8 cellular contexts compared by ENCODE assay signal in genomic region chr19:56404705-56405056, GRCh38. TPM values are rescaled to one million over a fixed set of nuclear protein-coding genes. Genes with fewer than 3 reads are reported as not detected.
A peak's percentile ranks its signal among the peaks of the same experiment; 100 is the strongest.
DNase-seq lines count a peak whose midpoint lies in the region; ATAC-seq, FAIRE-seq and TF ChIP-seq lines count a peak whose summit lies in the region.

No MANE protein-coding gene starts in this region.

- H3K27ac Mint-ChIP-seq in activated T-helper 2 cell treated with anti-CD3 and anti-CD28 coated beads, Interferon-gamma antibody, Interleukin-2, Interleukin-4, amounts not matched to agents 10 μg/mL and 5 μg/mL and 100 μg/mL, durations not matched to agents 14 hours and 24 hours and 36 hours, result peak overlapping the region; percentile 60

- ATAC-seq in heart left ventricle (peak in 3 of 4 donors; percentile 2 to 7 (median 3)), Right ventricle myocardium inferior (no peak), GM19328 (IDR thresholded peaks at IDR 0.05; ENCODE audit: unreplicated experiment) (no peak)

- H3K4me1 Mint-ChIP-seq in activated T-helper 2 cell treated with anti-CD3 and anti-CD28 coated beads, Interferon-gamma antibody, Interleukin-2, Interleukin-4, amounts not matched to agents 10 μg/mL and 5 μg/mL and 100 μg/mL, durations not matched to agents 14 hours and 24 hours and 36 hours (ENCODE audit: low read depth), result peaks cover 14% of the 10 kb centered on the region

- no peak for FAIRE-seq in small intestine (lab: Jason Lieb, UNC)

- H3K9me3 ChIP-seq in heart left ventricle (peaks cover 0 to 72% (median 42%) of the 10 kb centered on the region in 12 donors), transverse colon (peaks cover 48 to 54% of the 10 kb centered on the region in 2 donors), small intestine (ENCODE audit: control insufficient read depth, low read depth) (peaks cover 3% of the 10 kb centered on the region)

- peak overlapping the region; percentile 85 for H3K4me3 Mint-ChIP-seq in activated T-helper 2 cell treated with anti-CD3 and anti-CD28 coated beads, Interferon-gamma antibody, Interleukin-2, Interleukin-4, amounts not matched to agents 10 μg/mL and 5 μg/mL and 100 μg/mL, durations not matched to agents 14 hours and 24 hours and 36 hours (ENCODE audit: low read depth)

- no peak for TF ChIP-seq EP300 in transverse colon (IDR thresholded peaks at IDR 0.05; ENCODE audit: low read depth)

- peaks cover 57% of the 10 kb centered on the region for H3K36me3 Mint-ChIP-seq in activated T-helper 2 cell treated with anti-CD3 and anti-CD28 coated beads, Interferon-gamma antibody, Interleukin-2, Interleukin-4, amounts not matched to agents 10 μg/mL and 5 μg/mL and 100 μg/mL, durations not matched to agents 14 hours and 24 hours and 36 hours (ENCODE audit: low read depth)

- peaks cover 0 to 19% (median 14%) of the 10 kb centered on the region in 12 donors for H3K4me1 ChIP-seq in heart left ventricle
- peaks cover 4 to 11% (median 6%) of the 10 kb centered on the region in 4 donors for H3K4me1 ChIP-seq in transverse colon
- peaks cover 0 to 4% of the 10 kb centered on the region in 2 donors for H3K4me1 ChIP-seq in small intestine (ENCODE audit: control insufficient read depth in 2 of 2, insufficient read depth in 1 of 2, low read depth in 1 of 2, low read length in 1 of 2)

- H3K36me3 ChIP-seq in heart left ventricle (peaks cover 0 to 33% (median 30%) of the 10 kb centered on the region in 9 donors), transverse colon (peaks cover 2 to 31% (median 11%) of the 10 kb centered on the region in 4 donors), small intestine (ENCODE audit: control insufficient read depth in 2 of 2, insufficient read depth in 2 of 2, low read length in 2 of 2) (peaks cover 7 to 8% of the 10 kb centered on the region in 2 donors)

- no peaks in the 10 kb centered on the region for H3K27me3 Mint-ChIP-seq in activated T-helper 2 cell treated with anti-CD3 and anti-CD28 coated beads, Interferon-gamma antibody, Interleukin-2, Interleukin-4, amounts not matched to agents 10 μg/mL and 5 μg/mL and 100 μg/mL, durations not matched to agents 14 hours and 24 hours and 36 hours (ENCODE audit: low read depth)

- TF ChIP-seq CTCF in heart left ventricle (IDR thresholded peaks at IDR 0.05), result no peak
- no peak for TF ChIP-seq CTCF in transverse colon (IDR thresholded peaks at IDR 0.05)

- no peak for TF ChIP-seq POLR2A in heart left ventricle (IDR thresholded peaks at IDR 0.05)
- no peak for TF ChIP-seq POLR2A in transverse colon (IDR thresholded peaks at IDR 0.05)

- H3K9me3 Mint-ChIP-seq in activated T-helper 2 cell treated with anti-CD3 and anti-CD28 coated beads, Interferon-gamma antibody, Interleukin-2, Interleukin-4, amounts not matched to agents 10 μg/mL and 5 μg/mL and 100 μg/mL, durations not matched to agents 14 hours and 24 hours and 36 hours, result peaks cover 70% of the 10 kb centered on the region

- in situ Hi-C loops in transverse colon (cut with MboI; ENCODE audit: low pct_ligation_motif_present in 1 of 4, low pct_unique_long_range_greater_than_20kb in 1 of 4, low sequenced_read_pairs in 3 of 4), result no loop called here

- peak overlapping the region in 8 of 12 donors; percentile 89 to 99 (median 96) for H3K27ac ChIP-seq in heart left ventricle
- H3K27ac ChIP-seq in transverse colon, result no peak overlapping the region
- no peak overlapping the region for H3K27ac ChIP-seq in small intestine (ENCODE audit: low read depth in 1 of 2, low read length in 1 of 2)

- 53 to 60% (median 56%) methylated on average over 9 of the region's 9 CpGs for WGBS in heart left ventricle, 4 donors
- 75 to 100% methylated on average over 2 to 9 of the region's 9 CpGs for whole genome bisulfite sequencing in transverse colon (ENCODE audit: low coverage in 1 of 2), 2 donors
- 56 to 69% (median 66%) methylated on average over 9 of the region's 9 CpGs for WGBS in small intestine, 3 donors

- H3K27me3 ChIP-seq in heart left ventricle (no peaks in the 10 kb centered on the region), transverse colon (no peaks in the 10 kb centered on the region), small intestine (ENCODE audit: control insufficient read depth in 2 of 2, insufficient read depth in 2 of 2, low read length in 2 of 2) (no peaks in the 10 kb centered on the region)

- peak overlapping the region; percentile 51 to 91 (median 72) for H3K4me3 ChIP-seq in heart left ventricle
- H3K4me3 ChIP-seq in transverse colon, result peak overlapping the region; percentile 67 to 78 (median 74)
- peak overlapping the region in 1 of 2 donors; percentile 85 for H3K4me3 ChIP-seq in small intestine (ENCODE audit: low read depth in 1 of 2, low read length in 2 of 2)

- intact Hi-C loops in heart left ventricle (cut with DNase I), result loop anchor here in 6 of 10 donors (1.0 to 10.0 kb wide), 8 partner anchors 11 to 163 kb away; partner anchors contain the start of genes ZNF667 (in 4 of the 6), ZFP28 (in 2 of the 6), ZNF470 (in 2 of the 6) and ZNF471 (in 1 of the 6)
- intact Hi-C loops in Right ventricle myocardium inferior (cut with DNase I), result loop anchor here (5.0 to 10.0 kb wide), 3 partner anchors 73 to 160 kb away; partner anchors contain the start of genes ZFP28, ZNF470 and ZNF667
- intact Hi-C loops in activated T-helper 2 cell treated with anti-CD3 and anti-CD28 coated beads, Interferon-gamma antibody, Interleukin-2, Interleukin-4, amounts not matched to agents 10 μg/mL and 5 μg/mL and 100 μg/mL, durations not matched to agents 14 hours and 24 hours and 36 hours (cut with micrococcal nuclease), result loop anchor here (1.0 to 10.0 kb wide), 3 partner anchors 11 to 160 kb away; partner anchors contain the start of genes ZNF470, ZNF582 and ZSCAN5A
- intact Hi-C loops in transverse colon (cut with DNase I; ENCODE audit: low total_unique reads), result no loop called here

- no peak for DNase-seq in heart left ventricle
- DNase-seq in Right ventricle myocardium inferior (ENCODE audit: missing footprints), result no peak
- no peak for DNase-seq in activated T-helper 2 cell treated with anti-CD3 and anti-CD28 coated beads, Interferon-gamma antibody, Interleukin-2, Interleukin-4, amounts not matched to agents 10 μg/mL and 5 μg/mL and 100 μg/mL, durations not matched to agents 14 hours and 24 hours and 36 hours (ENCODE audit: low spot score)
- DNase-seq in left kidney (ENCODE audit: low read depth, low spot score), result peak; percentile 3
- no peak for DNase-seq in transverse colon
- no peak for DNase-seq in NCI-H446 treated with DMSO at 0.1 percent for 48 hours (lab: John Stamatoyannopoulos, UW)
- DNase-seq in small intestine, result no peak

RNA-seq across cellular contexts. Expression of gene ZNF583, which starts 0.5 kb away (rescaled TPM):
- total RNA-seq in heart left ventricle (1 to 10 TPM; 4.1 to 7.9 (median 5.4) TPM), Right ventricle myocardium inferior (5.4 TPM), transverse colon (1 to 10 TPM; 3.3 to 4.1 (median 3.5) TPM)
- polyA plus RNA-seq in heart left ventricle (1 to 10 TPM; 3.3 to 4.9 TPM), small intestine (1 to 10 TPM in 1 of 3 donors, under 1 TPM in 2; 0.45 to 1.4 (median 0.54) TPM)
- 1.5 and 1.7 TPM in 2 replicates for total RNA-seq in activated T-helper 2 cell treated with anti-CD3 and anti-CD28 coated beads, Interferon-gamma antibody, Interleukin-2, Interleukin-4, amounts not matched to agents 10 μg/mL and 5 μg/mL and 100 μg/mL, durations not matched to agents 14 hours and 24 hours and 36 hours

RNA-seq across cellular contexts. Expression of gene ZNF582, which starts 11.3 kb away (rescaled TPM):
- total RNA-seq in heart left ventricle (1 to 10 TPM; 3.5 to 6.2 (median 4.7) TPM), Right ventricle myocardium inferior (3.6 TPM), transverse colon (10 to 100 TPM in 1 of 4 donors, 1 to 10 TPM in 2, not detected in 1; 1.5 to 10.8 (median 5.2) TPM)
- polyA plus RNA-seq in heart left ventricle (1 to 10 TPM; 6.3 to 7.2 TPM), small intestine (1 to 10 TPM in 2 of 3 donors, under 1 TPM in 1; 0.45 to 2.5 (median 1.1) TPM)
- total RNA-seq in activated T-helper 2 cell treated with anti-CD3 and anti-CD28 coated beads, Interferon-gamma antibody, Interleukin-2, Interleukin-4, amounts not matched to agents 10 μg/mL and 5 μg/mL and 100 μg/mL, durations not matched to agents 14 hours and 24 hours and 36 hours, result 1.3 and 1.4 TPM in 2 replicates

Comparison
In these comparisons a context has a peak if more than half of its experiments do, and no peak if none do; other contexts are left out.
1. ATAC-seq: peak in heart left ventricle (3 of 4); none in Right ventricle myocardium inferior (single experiment) and GM19328 (single experiment).
2. H3K27ac ChIP-seq: peak in heart left ventricle (8 of 12); none in transverse colon (0 of 4) and small intestine (0 of 2).